ENCODE assay signal across 25 cellular contexts in genomic region chr7:8391353-8392062, GRCh38. TPM values are rescaled to one million over a fixed set of nuclear protein-coding genes. Genes with fewer than 3 reads are reported as not detected.
DNase-seq lines count a peak whose midpoint lies in the region; ATAC-seq and TF ChIP-seq lines count a peak whose summit lies in the region.
"Had no signal": no experiment of that assay in that cellular context is flagged by ENCODE, and none has a peak within 500 bp of the region (broad histone marks: within the 10 kb centered on the region; RNA-seq: fewer than 3 reads in every experiment).

No MANE protein-coding gene starts in this region.

- no peaks in the 10 kb centered on the region for H4K20me1 ChIP-seq in OCI-LY3 (ENCODE audit: insufficient read depth, low read length)

- ATAC-seq in GM21367 (IDR thresholded peaks at IDR 0.05; ENCODE audit: unreplicated experiment) (peak; percentile 41), HG03025 (IDR thresholded peaks at IDR 0.05; ENCODE audit: low FRiP score, unreplicated experiment) (peak; percentile 52), omental fat pad (ENCODE audit: low FRiP score) (no peak)
- ATAC-seq: activated CD8-positive, alpha-beta T cell treated with anti-CD3 and anti-CD28 coated beads for 36 hours; activated naive CD8-positive, alpha-beta T cell treated with anti-CD3 and anti-CD28 coated beads, Interleukin-2, amount 50 U/mL, for 24 hours; activated T-cell treated with anti-CD3 and anti-CD28 coated beads, Interleukin-2, amount 50 U/mL, for 72 hours; esophagus mucosa; upper lobe of right lung had no signal

- no peaks in the 10 kb centered on the region for H3K27me3 ChIP-seq in OCI-LY3 (ENCODE audit: low read depth, low read length)
- H3K27me3 ChIP-seq: upper lobe of right lung had no signal

- no peak overlapping the region for H3K27ac ChIP-seq in OCI-LY3 (ENCODE audit: low read length)
- H3K27ac ChIP-seq: C4-2B, upper lobe of right lung, WERI-Rb-1 had no signal

- H2AFZ ChIP-seq in OCI-LY3 (ENCODE audit: low read depth, low read length) = no peak overlapping the region; the same call in 1 of the 2 replicates

- peak overlapping the region; percentile 73 for H3K4me2 ChIP-seq in OCI-LY3 (ENCODE audit: low read length)

- H3K4me3 ChIP-seq in GM12865 (ENCODE audit: low read depth, low read length) (no peak overlapping the region), OCI-LY3 (ENCODE audit: low read length) (peak overlapping the region; percentile 59)
- H3K4me3 ChIP-seq: upper lobe of right lung had no signal

- peak; percentile 62 for DNase-seq in GM12865 (ENCODE audit: low read depth)
- no peak for DNase-seq in COLO829 (ENCODE audit: low spot score)
- DNase-seq in erythroblast (lab: John Stamatoyannopoulos, UW) = no peak
- no peak for DNase-seq in RKO (ENCODE audit: low spot score)
- DNase-seq in omental fat pad (ENCODE audit: low spot score) = no peak
- DNase-seq: activated CD8-positive, alpha-beta T cell treated with anti-CD3 and anti-CD28 coated beads for 36 hours; activated naive CD8-positive, alpha-beta T cell treated with anti-CD3 and anti-CD28 coated beads, Interleukin-2, amount 50 U/mL, for 24 hours; activated T-cell treated with anti-CD3 and anti-CD28 coated beads, Interleukin-2, amount 50 U/mL, for 72 hours; DMS79; dorsolateral prefrontal cortex; glutamatergic neuron; NCI-H1105; NCI-H2171; nephron progenitor cell; stimulated activated naive CD4-positive, alpha-beta T cell; upper lobe of right lung; WERI-Rb-1 had no signal

- TF ChIP-seq POLR2A in erythroblast (IDR thresholded peaks at IDR 0.05; ENCODE audit: low read length) = no peak

- H3K9ac ChIP-seq in OCI-LY3 (ENCODE audit: low read length) = no peak overlapping the region

- H3K79me2 ChIP-seq in OCI-LY3 (ENCODE audit: low read length) = no peaks in the 10 kb centered on the region

- H3K4me1 ChIP-seq in OCI-LY3 (ENCODE audit: low read length) = peaks cover 27% of the 10 kb centered on the region
- H3K4me1 ChIP-seq: upper lobe of right lung had no signal

- TF ChIP-seq CTCF in GM12865 (IDR thresholded peaks at IDR 0.05; ENCODE audit: insufficient read depth, low read depth, low read length, missing control alignments) = no peak
- no peak for TF ChIP-seq CTCF in OCI-LY3 (IDR thresholded peaks at IDR 0.05; ENCODE audit: low read depth, low read length)
- TF ChIP-seq CTCF in omental fat pad (IDR thresholded peaks at IDR 0.05) = no peak

- H3K9me3 ChIP-seq in OCI-LY3 (ENCODE audit: insufficient read depth, low read length) = no peaks in the 10 kb centered on the region
- H3K9me3 ChIP-seq: upper lobe of right lung had no signal

- H3K36me3 ChIP-seq in OCI-LY3 (replicated peaks; ENCODE audit: low read depth, low read length) = no peaks in the 10 kb centered on the region
- H3K36me3 ChIP-seq: upper lobe of right lung, WERI-Rb-1 had no signal

RNA-seq across cellular contexts. Expression of gene NXPH1, which starts 41.9 kb away (rescaled TPM):
- not detected for total RNA-seq in omental fat pad
- total RNA-seq: activated CD8-positive, alpha-beta T cell treated with anti-CD3 and anti-CD28 coated beads for 36 hours; activated T-cell treated with anti-CD3 and anti-CD28 coated beads, Interleukin-2, amount 50 U/mL, for 72 hours; bronchial epithelial cell; esophagus mucosa; lung microvascular endothelial cell; T-helper 1 cell treated with Interleukin-12 subunit alpha and Interleukin-12 subunit beta and Interleukin-4 antibody, amounts not matched to agents 30 ng/mL and 1 ng/mL, for 36 hours; upper lobe of right lung had no signal
